22 cellular contexts compared by ENCODE assay signal in the genomic region with DNA sequence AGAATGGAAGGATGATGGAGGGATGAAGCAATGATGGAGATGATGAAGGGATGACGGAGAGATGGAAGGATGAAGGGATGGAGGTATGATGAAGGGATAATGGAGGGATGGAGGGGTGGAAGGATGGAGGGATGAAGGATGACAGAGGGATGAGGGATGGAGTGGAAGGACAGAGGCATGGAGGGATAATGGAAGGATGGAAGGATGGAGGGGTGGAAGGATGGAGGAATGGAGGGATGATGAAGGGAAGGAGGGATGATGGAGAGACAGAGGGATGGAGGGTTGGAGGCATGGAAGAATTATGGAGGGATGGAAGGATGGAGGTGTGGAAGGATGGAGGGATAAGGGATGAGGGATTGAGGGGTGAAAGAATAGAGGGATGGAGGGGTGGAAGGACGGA.
"Had no signal": no experiment of that assay in that cellular context is flagged by ENCODE, and none has a peak within 500 bp of the region (broad histone marks: within the 10 kb centered on the region; RNA-seq: fewer than 3 reads in every experiment).

No MANE protein-coding gene starts in this region.

- DNase-seq: natural killer cell, occipital lobe, substantia nigra, testis, tibial artery, uterus had no signal

- H3K27ac Mint-ChIP-seq: natural killer cell; nephron; neural progenitor cell; progenitor cell of endocrine pancreas; stimulated activated memory B cell treated with anti-CD40 and anti-IgM and Interleukin-4, amounts not matched to agents 10 μg/mL and 1 μg/mL and 100 μg/mL, for 72 hours; stimulated activated naive CD8-positive, alpha-beta T cell treated with anti-CD3 and anti-CD28 coated beads, Interleukin-15, amount 100 ng/mL, for 72 hours; type B pancreatic cell had no signal

- H3K4me1 ChIP-seq: neural progenitor cell, parathyroid adenoma, psoas muscle, spleen, suprapubic skin, tibial artery, transverse colon, upper lobe of right lung, uterus had no signal

- H3K36me3 Mint-ChIP-seq: natural killer cell; neural progenitor cell; stimulated activated memory B cell treated with anti-CD40 and anti-IgM and Interleukin-4, amounts not matched to agents 10 μg/mL and 1 μg/mL and 100 μg/mL, for 72 hours; type B pancreatic cell had no signal

- H3K27ac ChIP-seq: neural progenitor cell, ovary, parathyroid adenoma, psoas muscle, skin epidermis, spleen, suprapubic skin, testis, tibial artery, transverse colon, upper lobe of right lung, uterus had no signal

- H3K4me3 Mint-ChIP-seq: natural killer cell; nephron; neural progenitor cell; stimulated activated memory B cell treated with anti-CD40 and anti-IgM and Interleukin-4, amounts not matched to agents 10 μg/mL and 1 μg/mL and 100 μg/mL, for 72 hours; stimulated activated naive CD8-positive, alpha-beta T cell treated with anti-CD3 and anti-CD28 coated beads, Interleukin-15, amount 100 ng/mL, for 72 hours; type B pancreatic cell had no signal

- H3K9me3 ChIP-seq: ovary, psoas muscle, spleen, suprapubic skin, testis, tibial artery, transverse colon, upper lobe of right lung, uterus had no signal

- H3K9me3 Mint-ChIP-seq: natural killer cell, nephron, neural progenitor cell, type B pancreatic cell had no signal

- H3K36me3 ChIP-seq: neural progenitor cell, ovary, spleen, suprapubic skin, transverse colon, upper lobe of right lung, uterus had no signal

- ATAC-seq: sciatic nerve had no signal

- H3K9ac ChIP-seq: neural progenitor cell, parathyroid adenoma had no signal

- H3K4me3 ChIP-seq: neural progenitor cell, ovary, psoas muscle, skin epidermis, smooth muscle cell, spleen, suprapubic skin, testis, tibial artery, transverse colon, upper lobe of right lung, uterus had no signal

- H3K4me1 Mint-ChIP-seq: nephron; neural progenitor cell; stimulated activated memory B cell treated with anti-CD40 and anti-IgM and Interleukin-4, amounts not matched to agents 10 μg/mL and 1 μg/mL and 100 μg/mL, for 72 hours; stimulated activated naive CD8-positive, alpha-beta T cell treated with anti-CD3 and anti-CD28 coated beads, Interleukin-15, amount 100 ng/mL, for 72 hours had no signal
